Comparison of ENCODE assay signal across 1 cellular context in the genomic region with DNA sequence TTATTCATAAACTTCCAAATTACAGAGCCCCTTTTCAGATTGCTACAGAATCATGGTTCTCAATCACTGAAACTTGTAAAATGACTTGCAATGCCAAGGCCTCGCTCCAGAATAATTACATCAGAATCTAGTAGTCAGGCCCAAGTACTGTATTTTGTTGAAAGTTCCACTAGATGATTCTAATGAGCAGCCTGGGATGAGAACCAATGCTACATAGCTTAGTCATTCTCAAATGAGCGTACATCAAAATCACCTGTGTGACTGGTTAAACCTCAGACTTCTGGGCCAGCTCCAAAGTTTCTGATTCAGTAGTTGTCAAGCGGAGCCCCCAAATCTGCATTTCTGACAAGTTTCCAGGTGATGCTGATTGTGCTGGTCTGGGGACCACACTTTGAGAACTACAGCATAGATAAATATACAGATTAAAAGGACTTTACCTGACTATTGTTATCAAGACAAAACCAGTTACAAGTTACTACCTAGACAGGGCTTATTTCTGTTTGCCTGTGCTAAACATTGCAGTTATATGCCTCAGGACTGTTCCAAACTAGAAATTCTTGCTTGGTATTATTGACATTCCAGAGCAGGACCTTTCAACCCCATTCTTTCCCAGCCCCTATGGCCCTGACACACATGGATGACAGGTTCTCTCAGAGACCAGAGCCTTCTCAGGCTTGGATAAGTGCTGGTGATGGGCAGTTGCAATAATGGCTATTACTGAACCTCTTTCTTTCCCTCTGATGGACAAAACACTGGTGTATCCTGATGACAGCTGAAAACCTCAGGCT.
TF ChIP-seq lines count a peak whose summit lies in the region.

No MANE protein-coding gene starts in this region.

TF ChIP-seq in HepG2, 621 proteins besides CTCF, POLR2A, EP300 and RAD21 (continued from another document and continues in another):
- TF ChIP-seq, protein P1, sequence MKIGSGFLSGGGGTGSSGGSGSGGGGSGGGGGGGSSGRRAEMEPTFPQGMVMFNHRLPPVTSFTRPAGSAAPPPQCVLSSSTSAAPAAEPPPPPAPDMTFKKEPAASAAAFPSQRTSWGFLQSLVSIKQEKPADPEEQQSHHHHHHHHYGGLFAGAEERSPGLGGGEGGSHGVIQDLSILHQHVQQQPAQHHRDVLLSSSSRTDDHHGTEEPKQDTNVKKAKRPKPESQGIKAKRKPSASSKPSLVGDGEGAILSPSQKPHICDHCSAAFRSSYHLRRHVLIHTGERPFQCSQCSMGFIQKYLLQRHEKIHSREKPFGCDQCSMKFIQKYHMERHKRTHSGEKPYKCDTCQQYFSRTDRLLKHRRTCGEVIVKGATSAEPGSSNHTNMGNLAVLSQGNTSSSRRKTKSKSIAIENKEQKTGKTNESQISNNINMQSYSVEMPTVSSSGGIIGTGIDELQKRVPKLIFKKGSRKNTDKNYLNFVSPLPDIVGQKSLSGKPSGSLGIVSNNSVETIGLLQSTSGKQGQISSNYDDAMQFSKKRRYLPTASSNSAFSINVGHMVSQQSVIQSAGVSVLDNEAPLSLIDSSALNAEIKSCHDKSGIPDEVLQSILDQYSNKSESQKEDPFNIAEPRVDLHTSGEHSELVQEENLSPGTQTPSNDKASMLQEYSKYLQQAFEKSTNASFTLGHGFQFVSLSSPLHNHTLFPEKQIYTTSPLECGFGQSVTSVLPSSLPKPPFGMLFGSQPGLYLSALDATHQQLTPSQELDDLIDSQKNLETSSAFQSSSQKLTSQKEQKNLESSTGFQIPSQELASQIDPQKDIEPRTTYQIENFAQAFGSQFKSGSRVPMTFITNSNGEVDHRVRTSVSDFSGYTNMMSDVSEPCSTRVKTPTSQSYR (CRISPR knock-in tag; IDR thresholded peaks at IDR 0.05; ENCODE audit: borderline replicate concordance): peak; percentile 44; the same call in 1 of the 2 replicates
- peak; percentile 64 for TF ChIP-seq SKI (IDR thresholded peaks at IDR 0.05; ENCODE audit: partially characterized antibody)
- TF ChIP-seq, protein P2, sequence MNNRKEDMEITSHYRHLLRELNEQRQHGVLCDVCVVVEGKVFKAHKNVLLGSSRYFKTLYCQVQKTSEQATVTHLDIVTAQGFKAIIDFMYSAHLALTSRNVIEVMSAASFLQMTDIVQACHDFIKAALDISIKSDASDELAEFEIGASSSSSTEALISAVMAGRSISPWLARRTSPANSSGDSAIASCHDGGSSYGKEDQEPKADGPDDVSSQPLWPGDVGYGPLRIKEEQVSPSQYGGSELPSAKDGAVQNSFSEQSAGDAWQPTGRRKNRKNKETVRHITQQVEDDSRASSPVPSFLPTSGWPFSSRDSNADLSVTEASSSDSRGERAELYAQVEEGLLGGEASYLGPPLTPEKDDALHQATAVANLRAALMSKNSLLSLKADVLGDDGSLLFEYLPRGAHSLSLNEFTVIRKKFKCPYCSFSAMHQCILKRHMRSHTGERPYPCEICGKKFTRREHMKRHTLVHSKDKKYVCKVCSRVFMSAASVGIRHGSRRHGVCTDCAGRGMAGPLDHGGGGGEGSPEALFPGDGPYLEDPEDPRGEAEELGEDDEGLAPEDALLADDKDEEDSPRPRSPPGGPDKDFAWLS (CRISPR knock-in tag; IDR thresholded peaks at IDR 0.05; ENCODE audit: borderline replicate concordance): no peak
- no peak for TF ChIP-seq DMAP1 (CRISPR knock-in tag; IDR thresholded peaks at IDR 0.05)
- TF ChIP-seq ETV5 (CRISPR knock-in tag; IDR thresholded peaks at IDR 0.05; ENCODE audit: borderline replicate concordance): peak; percentile 35; the same call in 1 of the 2 replicates
- TF ChIP-seq, protein P3, sequence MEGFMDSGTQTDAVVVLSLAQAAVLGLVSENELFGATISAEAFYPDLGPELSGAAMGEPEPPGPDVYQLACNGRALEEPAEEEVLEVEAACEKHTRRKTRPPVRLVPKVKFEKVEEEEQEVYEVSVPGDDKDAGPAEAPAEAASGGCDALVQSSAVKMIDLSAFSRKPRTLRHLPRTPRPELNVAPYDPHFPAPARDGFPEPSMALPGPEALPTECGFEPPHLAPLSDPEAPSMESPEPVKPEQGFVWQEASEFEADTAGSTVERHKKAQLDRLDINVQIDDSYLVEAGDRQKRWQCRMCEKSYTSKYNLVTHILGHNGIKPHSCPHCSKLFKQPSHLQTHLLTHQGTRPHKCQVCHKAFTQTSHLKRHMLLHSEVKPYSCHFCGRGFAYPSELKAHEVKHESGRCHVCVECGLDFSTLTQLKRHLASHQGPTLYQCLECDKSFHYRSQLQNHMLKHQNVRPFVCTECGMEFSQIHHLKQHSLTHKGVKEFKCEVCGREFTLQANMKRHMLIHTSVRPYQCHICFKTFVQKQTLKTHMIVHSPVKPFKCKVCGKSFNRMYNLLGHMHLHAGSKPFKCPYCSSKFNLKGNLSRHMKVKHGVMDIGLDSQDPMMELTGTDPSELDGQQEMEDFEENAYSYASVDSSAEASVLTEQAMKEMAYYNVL (CRISPR knock-in tag; IDR thresholded peaks at IDR 0.05; ENCODE audit: borderline replicate concordance): peak; percentile 58; the same call in 1 of the 2 replicates
- TF ChIP-seq NFYB (CRISPR knock-in tag; IDR thresholded peaks at IDR 0.05): no peak
- TF ChIP-seq TGIF2 (CRISPR knock-in tag; IDR thresholded peaks at IDR 0.05): peak; percentile 56; the same call in 1 of the 2 replicates
- TF ChIP-seq ZFP37 (CRISPR knock-in tag; IDR thresholded peaks at IDR 0.05; ENCODE audit: borderline replicate concordance): no peak
- TF ChIP-seq, protein P4, sequence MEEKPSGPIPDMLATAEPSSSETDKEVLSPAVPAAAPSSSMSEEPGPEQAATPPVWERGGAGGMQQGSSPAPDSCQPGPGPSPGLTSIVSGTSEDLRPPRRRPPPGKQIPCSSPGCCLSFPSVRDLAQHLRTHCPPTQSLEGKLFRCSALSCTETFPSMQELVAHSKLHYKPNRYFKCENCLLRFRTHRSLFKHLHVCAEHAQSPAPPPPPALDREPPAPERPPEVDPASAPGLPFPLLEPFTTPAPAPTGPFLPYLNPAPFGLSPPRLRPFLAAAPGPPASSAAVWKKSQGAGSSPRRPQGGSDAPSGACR (CRISPR knock-in tag; IDR thresholded peaks at IDR 0.05): peak; percentile 73
- TF ChIP-seq CEBPG (CRISPR knock-in tag; IDR thresholded peaks at IDR 0.05): peak; percentile 69
- TF ChIP-seq, protein P5, sequence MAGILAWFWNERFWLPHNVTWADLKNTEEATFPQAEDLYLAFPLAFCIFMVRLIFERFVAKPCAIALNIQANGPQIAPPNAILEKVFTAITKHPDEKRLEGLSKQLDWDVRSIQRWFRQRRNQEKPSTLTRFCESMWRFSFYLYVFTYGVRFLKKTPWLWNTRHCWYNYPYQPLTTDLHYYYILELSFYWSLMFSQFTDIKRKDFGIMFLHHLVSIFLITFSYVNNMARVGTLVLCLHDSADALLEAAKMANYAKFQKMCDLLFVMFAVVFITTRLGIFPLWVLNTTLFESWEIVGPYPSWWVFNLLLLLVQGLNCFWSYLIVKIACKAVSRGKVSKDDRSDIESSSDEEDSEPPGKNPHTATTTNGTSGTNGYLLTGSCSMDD (CRISPR knock-in tag; IDR thresholded peaks at IDR 0.05): no peak
- TF ChIP-seq, protein P6, sequence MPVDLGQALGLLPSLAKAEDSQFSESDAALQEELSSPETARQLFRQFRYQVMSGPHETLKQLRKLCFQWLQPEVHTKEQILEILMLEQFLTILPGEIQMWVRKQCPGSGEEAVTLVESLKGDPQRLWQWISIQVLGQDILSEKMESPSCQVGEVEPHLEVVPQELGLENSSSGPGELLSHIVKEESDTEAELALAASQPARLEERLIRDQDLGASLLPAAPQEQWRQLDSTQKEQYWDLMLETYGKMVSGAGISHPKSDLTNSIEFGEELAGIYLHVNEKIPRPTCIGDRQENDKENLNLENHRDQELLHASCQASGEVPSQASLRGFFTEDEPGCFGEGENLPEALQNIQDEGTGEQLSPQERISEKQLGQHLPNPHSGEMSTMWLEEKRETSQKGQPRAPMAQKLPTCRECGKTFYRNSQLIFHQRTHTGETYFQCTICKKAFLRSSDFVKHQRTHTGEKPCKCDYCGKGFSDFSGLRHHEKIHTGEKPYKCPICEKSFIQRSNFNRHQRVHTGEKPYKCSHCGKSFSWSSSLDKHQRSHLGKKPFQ (CRISPR knock-in tag; IDR thresholded peaks at IDR 0.05; ENCODE audit: insufficient replicate concordance): no peak
- TF ChIP-seq MEIS2 (CRISPR knock-in tag; IDR thresholded peaks at IDR 0.05): peak; percentile 88
- TF ChIP-seq SOX13 (IDR thresholded peaks at IDR 0.05): peak; percentile 68
- peak in 1 of 2 experiments; percentile 97; a peak in 2 of 4 replicates for TF ChIP-seq SOX13 (CRISPR knock-in tag; conservative IDR thresholded peaks at IDR 0.05 in 1 of 2, IDR thresholded peaks at IDR 0.05 in 1 of 2)
- peak; percentile 58; the same call in 1 of the 2 replicates for TF ChIP-seq CCDC6 (CRISPR knock-in tag; IDR thresholded peaks at IDR 0.05)
- TF ChIP-seq HNF4G (IDR thresholded peaks at IDR 0.05; ENCODE audit: borderline replicate concordance, low read depth, low read length): peak; percentile 79; the same call in 1 of the 2 replicates
- peak; percentile 36; the same call in 1 of the 2 replicates for TF ChIP-seq HNF4G (CRISPR knock-in tag; IDR thresholded peaks at IDR 0.05; ENCODE audit: borderline replicate concordance, low read depth)
- peak; percentile 85 for TF ChIP-seq ZMYM4 (CRISPR knock-in tag; IDR thresholded peaks at IDR 0.05)
- TF ChIP-seq ZNF331 (CRISPR knock-in tag; IDR thresholded peaks at IDR 0.05): peak; percentile 86
- peak; percentile 26; the same call in 1 of the 2 replicates for TF ChIP-seq STAG1 (CRISPR knock-in tag; IDR thresholded peaks at IDR 0.05)
- no peak for TF ChIP-seq HES4 (CRISPR knock-in tag; IDR thresholded peaks at IDR 0.05; ENCODE audit: borderline replicate concordance)
- 0 out of 2 replicates have a peak, but pooled peaks have one; percentile 40 for TF ChIP-seq SIX4 (CRISPR knock-in tag; IDR thresholded peaks at IDR 0.05)
- TF ChIP-seq, protein P7, sequence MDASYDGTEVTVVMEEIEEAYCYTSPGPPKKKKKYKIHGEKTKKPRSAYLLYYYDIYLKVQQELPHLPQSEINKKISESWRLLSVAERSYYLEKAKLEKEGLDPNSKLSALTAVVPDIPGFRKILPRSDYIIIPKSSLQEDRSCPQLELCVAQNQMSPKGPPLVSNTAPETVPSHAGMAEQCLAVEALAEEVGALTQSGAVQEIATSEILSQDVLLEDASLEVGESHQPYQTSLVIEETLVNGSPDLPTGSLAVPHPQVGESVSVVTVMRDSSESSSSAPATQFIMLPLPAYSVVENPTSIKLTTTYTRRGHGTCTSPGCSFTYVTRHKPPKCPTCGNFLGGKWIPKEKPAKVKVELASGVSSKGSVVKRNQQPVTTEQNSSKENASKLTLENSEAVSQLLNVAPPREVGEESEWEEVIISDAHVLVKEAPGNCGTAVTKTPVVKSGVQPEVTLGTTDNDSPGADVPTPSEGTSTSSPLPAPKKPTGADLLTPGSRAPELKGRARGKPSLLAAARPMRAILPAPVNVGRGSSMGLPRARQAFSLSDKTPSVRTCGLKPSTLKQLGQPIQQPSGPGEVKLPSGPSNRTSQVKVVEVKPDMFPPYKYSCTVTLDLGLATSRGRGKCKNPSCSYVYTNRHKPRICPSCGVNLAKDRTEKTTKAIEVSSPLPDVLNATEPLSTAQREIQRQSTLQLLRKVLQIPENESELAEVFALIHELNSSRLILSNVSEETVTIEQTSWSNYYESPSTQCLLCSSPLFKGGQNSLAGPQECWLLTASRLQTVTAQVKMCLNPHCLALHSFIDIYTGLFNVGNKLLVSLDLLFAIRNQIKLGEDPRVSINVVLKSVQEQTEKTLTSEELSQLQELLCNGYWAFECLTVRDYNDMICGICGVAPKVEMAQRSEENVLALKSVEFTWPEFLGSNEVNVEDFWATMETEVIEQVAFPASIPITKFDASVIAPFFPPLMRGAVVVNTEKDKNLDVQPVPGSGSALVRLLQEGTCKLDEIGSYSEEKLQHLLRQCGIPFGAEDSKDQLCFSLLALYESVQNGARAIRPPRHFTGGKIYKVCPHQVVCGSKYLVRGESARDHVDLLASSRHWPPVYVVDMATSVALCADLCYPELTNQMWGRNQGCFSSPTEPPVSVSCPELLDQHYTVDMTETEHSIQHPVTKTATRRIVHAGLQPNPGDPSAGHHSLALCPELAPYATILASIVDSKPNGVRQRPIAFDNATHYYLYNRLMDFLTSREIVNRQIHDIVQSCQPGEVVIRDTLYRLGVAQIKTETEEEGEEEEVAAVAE (CRISPR knock-in tag; IDR thresholded peaks at IDR 0.05; ENCODE audit: borderline replicate concordance): no peak; the same call in 1 of the 2 replicates
- TF ChIP-seq HHEX (CRISPR knock-in tag; IDR thresholded peaks at IDR 0.05): 0 out of 2 replicates have a peak, but pooled peaks have one; percentile 22
- 0 out of 2 replicates have a peak, but pooled peaks have one; percentile 55 for TF ChIP-seq NCOA1 (CRISPR knock-in tag; IDR thresholded peaks at IDR 0.05)
- TF ChIP-seq RFXANK (CRISPR knock-in tag; IDR thresholded peaks at IDR 0.05): no peak
- TF ChIP-seq MIER2 (CRISPR knock-in tag; IDR thresholded peaks at IDR 0.05): peak; percentile 89
- TF ChIP-seq PAWR (CRISPR knock-in tag; IDR thresholded peaks at IDR 0.05; ENCODE audit: borderline replicate concordance): no peak
- TF ChIP-seq BCL6 (CRISPR knock-in tag; IDR thresholded peaks at IDR 0.05): peak; percentile 81
- TF ChIP-seq ZNF124 (CRISPR knock-in tag; IDR thresholded peaks at IDR 0.05): 0 out of 2 replicates have a peak, but pooled peaks have one; percentile 39
- TF ChIP-seq FOXO1 (CRISPR knock-in tag; IDR thresholded peaks at IDR 0.05): peak; percentile 77; the same call in 1 of the 2 replicates
- no peak for TF ChIP-seq RBFOX2 (IDR thresholded peaks at IDR 0.05; ENCODE audit: low read depth, low read length)
- no peak for TF ChIP-seq TSC22D2 (CRISPR knock-in tag; IDR thresholded peaks at IDR 0.05; ENCODE audit: borderline replicate concordance)
- peak; percentile 90 for TF ChIP-seq SALL1 (CRISPR knock-in tag; IDR thresholded peaks at IDR 0.05)
- TF ChIP-seq, protein P8, sequence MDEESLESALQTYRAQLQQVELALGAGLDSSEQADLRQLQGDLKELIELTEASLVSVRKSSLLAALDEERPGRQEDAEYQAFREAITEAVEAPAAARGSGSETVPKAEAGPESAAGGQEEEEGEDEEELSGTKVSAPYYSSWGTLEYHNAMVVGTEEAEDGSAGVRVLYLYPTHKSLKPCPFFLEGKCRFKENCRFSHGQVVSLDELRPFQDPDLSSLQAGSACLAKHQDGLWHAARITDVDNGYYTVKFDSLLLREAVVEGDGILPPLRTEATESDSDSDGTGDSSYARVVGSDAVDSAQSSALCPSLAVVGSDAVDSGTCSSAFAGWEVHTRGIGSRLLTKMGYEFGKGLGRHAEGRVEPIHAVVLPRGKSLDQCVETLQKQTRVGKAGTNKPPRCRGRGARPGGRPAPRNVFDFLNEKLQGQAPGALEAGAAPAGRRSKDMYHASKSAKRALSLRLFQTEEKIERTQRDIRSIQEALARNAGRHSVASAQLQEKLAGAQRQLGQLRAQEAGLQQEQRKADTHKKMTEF (CRISPR knock-in tag; IDR thresholded peaks at IDR 0.05): peak; percentile 65
- TF ChIP-seq MIXL1 (CRISPR knock-in tag; IDR thresholded peaks at IDR 0.05): peak; percentile 55; the same call in 1 of the 2 replicates
- peak; percentile 87 for TF ChIP-seq HDAC2 (CRISPR knock-in tag; IDR thresholded peaks at IDR 0.05)
- peak; percentile 97 for TF ChIP-seq NR2F6 (IDR thresholded peaks at IDR 0.05)
- peak; percentile 99 for TF ChIP-seq NR2F6 (CRISPR knock-in tag; IDR thresholded peaks at IDR 0.05)
- no peak for TF ChIP-seq CBX1 (IDR thresholded peaks at IDR 0.05; ENCODE audit: low read depth)
- peak; percentile 98 for TF ChIP-seq SOX5 (CRISPR knock-in tag; IDR thresholded peaks at IDR 0.05; ENCODE audit: borderline replicate concordance)
- no peak for TF ChIP-seq SSRP1 (CRISPR knock-in tag; IDR thresholded peaks at IDR 0.05)
- no peak for TF ChIP-seq ZNF772 (CRISPR knock-in tag; IDR thresholded peaks at IDR 0.05)
